In the genomic region with DNA sequence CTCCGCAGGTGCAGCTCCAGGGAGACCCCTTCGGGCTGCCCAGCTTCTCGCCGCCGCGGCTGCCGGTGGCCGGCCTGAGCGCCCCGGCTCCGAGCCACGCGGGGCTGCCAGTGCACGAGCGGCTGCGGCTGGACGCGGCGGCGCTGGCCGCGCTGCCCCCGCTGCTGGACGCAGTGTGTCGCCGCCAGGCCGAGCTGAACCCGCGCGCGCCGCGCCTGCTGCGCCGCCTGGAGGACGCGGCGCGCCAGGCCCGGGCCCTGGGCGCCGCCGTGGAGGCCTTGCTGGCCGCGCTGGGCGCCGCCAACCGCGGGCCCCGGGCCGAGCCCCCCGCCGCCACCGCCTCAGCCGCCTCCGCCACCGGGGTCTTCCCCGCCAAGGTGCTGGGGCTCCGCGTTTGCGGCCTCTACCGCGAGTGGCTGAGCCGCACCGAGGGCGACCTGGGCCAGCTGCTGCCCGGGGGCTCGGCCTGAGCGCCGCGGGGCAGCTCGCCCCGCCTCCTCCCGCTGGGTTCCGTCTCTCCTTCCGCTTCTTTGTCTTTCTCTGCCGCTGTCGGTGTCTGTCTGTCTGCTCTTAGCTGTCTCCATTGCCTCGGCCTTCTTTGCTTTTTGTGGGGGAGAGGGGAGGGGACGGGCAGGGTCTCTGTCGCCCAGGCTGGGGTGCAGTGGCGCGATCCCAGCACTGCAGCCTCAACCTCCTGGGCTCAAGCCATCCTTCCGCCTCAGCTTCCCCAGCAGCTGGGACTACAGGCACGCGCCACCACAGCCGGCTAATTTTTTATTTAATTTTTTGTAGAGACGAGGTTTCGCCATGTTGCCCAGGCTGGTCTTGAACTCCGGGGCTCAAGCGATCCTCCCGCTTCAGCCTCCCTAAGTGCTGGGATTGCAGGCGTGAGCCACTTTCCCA, we compare ENCODE assay signal across 8 cellular contexts. TPM values are rescaled to one million over a fixed set of nuclear protein-coding genes. Genes with fewer than 3 reads are reported as not detected.
A peak's percentile ranks its signal among the peaks of the same experiment; 100 is the strongest.
DNase-seq lines count a peak whose midpoint lies in the region; ATAC-seq, FAIRE-seq and TF ChIP-seq lines count a peak whose summit lies in the region.

No MANE protein-coding gene starts in this region.

- no peak for TF ChIP-seq RAD21 in neural cell (conservative IDR thresholded peaks at IDR 0.05)

- no peaks in the 10 kb centered on the region for H3K79me2 ChIP-seq in neural cell (replicated peaks; ENCODE audit: insufficient read depth, low read length)

- no peak overlapping the region for H3K27ac ChIP-seq in neural cell (ENCODE audit: low read length)

- no peak for TF ChIP-seq EP300 in neural cell (conservative IDR thresholded peaks at IDR 0.05; ENCODE audit: poor library complexity, severe bottlenecking)

- no peak overlapping the region for H2AFZ ChIP-seq in neural cell (ENCODE audit: low read depth, low read length)

- H3K9me3 ChIP-seq in NT2/D1 (ENCODE audit: insufficient read depth, low read length) (no peaks in the 10 kb centered on the region), neural cell (ENCODE audit: low read length) (no peaks in the 10 kb centered on the region)

- peaks cover 6% of the 10 kb centered on the region for H3K4me1 ChIP-seq in NT2/D1 (ENCODE audit: insufficient read depth, insufficient read length)

- TF ChIP-seq CTCF in neural cell (IDR thresholded peaks at IDR 0.05; ENCODE audit: poor library complexity, severe bottlenecking) = no peak

- H3K4me3 ChIP-seq in NT2/D1 (ENCODE audit: insufficient read length, low read depth) (peak overlapping the region; percentile 52), neural cell (ENCODE audit: low read length) (no peak overlapping the region)

- H4K20me1 ChIP-seq in neural cell (ENCODE audit: insufficient read depth) = no peaks in the 10 kb centered on the region

- FAIRE-seq in frontal cortex (lab: Jason Lieb, UNC) = no peak

- H3F3A ChIP-seq in neural cell (ENCODE audit: insufficient read depth, low read length, poor library complexity, severe bottlenecking) = no peaks in the 10 kb centered on the region

- DNase-seq in NCI-H524 (lab: John Stamatoyannopoulos, UW) (peak; percentile 27 to 61), NCI-H524 treated with DMSO at 0.1 percent for 48 hours (lab: John Stamatoyannopoulos, UW) (no peak), NT2/D1 (ENCODE audit: low read depth, low spot score) (no peak), frontal cortex (ENCODE audit: low spot score in 2 of 2) (peak; percentile 91), ureter (ENCODE audit: low spot score) (peak; percentile 70)
- DNase-seq in activated naive CD4-positive, alpha-beta T cell treated with Interleukin-2 at 50 U/mL for 16 hours = peak; percentile 58

- peak; percentile 75 for ATAC-seq in HG02678 (IDR thresholded peaks at IDR 0.05; ENCODE audit: unreplicated experiment)

- H3K9me2 ChIP-seq in neural cell (ENCODE audit: insufficient read depth, low read length) = no peaks in the 10 kb centered on the region

- H3K36me3 ChIP-seq in NT2/D1 (ENCODE audit: insufficient read depth, insufficient read length, low read length) (peaks cover 7% of the 10 kb centered on the region), neural cell (ENCODE audit: insufficient read depth, low read length) (no peaks in the 10 kb centered on the region)

- peak overlapping the region; percentile 84 for H3K9ac ChIP-seq in NT2/D1 (ENCODE audit: insufficient read length, low read depth)
- peak overlapping the region; percentile 23 for H3K9ac ChIP-seq in neural cell (ENCODE audit: low read length)

- H3K4me2 ChIP-seq in neural cell (ENCODE audit: low read length) = no peak overlapping the region

- H3K27me3 ChIP-seq in NT2/D1 (ENCODE audit: insufficient read depth, insufficient read length) (no peaks in the 10 kb centered on the region), neural cell (ENCODE audit: insufficient read depth, low read depth, low read length) (no peaks in the 10 kb centered on the region)

TF ChIP-seq in neural cell, 6 proteins besides CTCF, POLR2A, EP300 and RAD21:
- TF ChIP-seq EZH2 (IDR thresholded peaks at IDR 0.05; ENCODE audit: borderline replicate concordance, insufficient read depth, low read length, poor library complexity, severe bottlenecking) (no peak), MXI1 (conservative IDR thresholded peaks at IDR 0.05; ENCODE audit: poor library complexity, severe bottlenecking) (no peak), POLR2AphosphoS5 (IDR thresholded peaks at IDR 0.05) (no peak), REST (IDR thresholded peaks at IDR 0.05; ENCODE audit: borderline replicate concordance) (no peak), TAF1 (IDR thresholded peaks at IDR 0.05; ENCODE audit: low read depth) (no peak), SMC3 (conservative IDR thresholded peaks at IDR 0.05; ENCODE audit: poor library complexity) (no peak)

RNA-seq across cellular contexts. Expression of gene CTF1, which starts 5.9 kb away (rescaled TPM):
- total RNA-seq in frontal cortex (0.41 TPM), ureter (8.2 TPM)
- polyA plus RNA-seq in neural cell = not detected in 2 replicates
- not detected in 2 replicates for polyA minus RNA-seq in neural cell

RNA-seq across cellular contexts. Expression of gene BCL7C, which starts 8.4 kb away (rescaled TPM):
- total RNA-seq in frontal cortex = 41.6 TPM
- 39.2 and 44.9 TPM in 2 replicates for polyA plus RNA-seq in neural cell
- 43.1 and 44.2 TPM in 2 replicates for polyA minus RNA-seq in neural cell
- 35.9 TPM for total RNA-seq in ureter

RNA-seq across cellular contexts. Expression of gene FBXL19, which starts 21.1 kb away (rescaled TPM):
- 66.4 TPM for total RNA-seq in frontal cortex
- polyA plus RNA-seq in neural cell = 99.6 and 124 TPM in 2 replicates
- polyA minus RNA-seq in neural cell = 122 and 157 TPM in 2 replicates
- 25.7 TPM for total RNA-seq in ureter

RNA-seq across cellular contexts. Expression of gene ORAI3, which starts 46.5 kb away (rescaled TPM):
- total RNA-seq in frontal cortex = 4.1 TPM
- polyA plus RNA-seq in neural cell = 5.7 and 7.3 TPM in 2 replicates
- polyA minus RNA-seq in neural cell = 5.8 and 6.5 TPM in 2 replicates
- total RNA-seq in ureter = 25.9 TPM

RNA-seq across cellular contexts. Expression of gene SETD1A, which starts 55.2 kb away (rescaled TPM):
- total RNA-seq in frontal cortex = 1.6 TPM
- polyA plus RNA-seq in neural cell = 1.4 and 3.3 TPM in 2 replicates
- 3.9 and 13.7 TPM in 2 replicates for polyA minus RNA-seq in neural cell
- 19.6 TPM for total RNA-seq in ureter

Comparison
In these comparisons a context has a peak if more than half of its experiments do, and no peak if none do; other contexts are left out.
1. DNase-seq: peak in NCI-H524 (2 of 2), activated naive CD4-positive, alpha-beta T cell treated with Interleukin-2 at 50 U/mL for 16 hours (single experiment), frontal cortex (2 of 2) and ureter (single experiment); none in NCI-H524 treated with DMSO at 0.1 percent for 48 hours (single experiment) and NT2/D1 (single experiment).